Comparison of ENCODE assay signal across 1 cellular context in genomic region chr17:3665834-3666233, GRCh38.
TF ChIP-seq lines count a peak whose summit lies in the region.

No MANE protein-coding gene starts in this region.

TF ChIP-seq in H1, 55 proteins besides CTCF, POLR2A, EP300 and RAD21:
- TF ChIP-seq BACH1 (IDR thresholded peaks at IDR 0.05; ENCODE audit: low read length), result no peak
- TF ChIP-seq RXRA (IDR thresholded peaks at IDR 0.05; ENCODE audit: insufficient read depth, low read depth, low read length), result no peak
- TF ChIP-seq SIN3A (conservative IDR thresholded peaks at IDR 0.05 in 1 of 2, IDR thresholded peaks at IDR 0.05 in 1 of 2; ENCODE audit: low read depth in 1 of 2, low read length in 2 of 2), result no peak
- no peak for TF ChIP-seq YY1 (IDR thresholded peaks at IDR 0.05; ENCODE audit: low read depth, low read length)
- no peak for TF ChIP-seq NANOG (IDR thresholded peaks at IDR 0.05; ENCODE audit: insufficient read depth, low read depth, low read length, poor library complexity, severe bottlenecking)
- no peak for TF ChIP-seq CTBP2 (IDR thresholded peaks at IDR 0.05; ENCODE audit: borderline replicate concordance, insufficient read depth, insufficient read length, low read length)
- no peak for TF ChIP-seq EGR1 (IDR thresholded peaks at IDR 0.05; ENCODE audit: borderline replicate concordance, low read depth, low read length)
- TF ChIP-seq ZNF274 (IDR thresholded peaks at IDR 0.05; ENCODE audit: borderline replicate concordance, extremely low read depth, low read length), result no peak
- TF ChIP-seq JUN (IDR thresholded peaks at IDR 0.05; ENCODE audit: low read depth, low read length), result no peak
- TF ChIP-seq, protein P1, sequence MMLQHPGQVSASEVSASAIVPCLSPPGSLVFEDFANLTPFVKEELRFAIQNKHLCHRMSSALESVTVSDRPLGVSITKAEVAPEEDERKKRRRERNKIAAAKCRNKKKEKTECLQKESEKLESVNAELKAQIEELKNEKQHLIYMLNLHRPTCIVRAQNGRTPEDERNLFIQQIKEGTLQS (IDR thresholded peaks at IDR 0.05; ENCODE audit: insufficient read depth, low read depth, low read length), result no peak
TF ChIP-seq in H1: peak in this region for 0.
